Comparison of ENCODE assay signal across 17 cellular contexts in the genomic region with DNA sequence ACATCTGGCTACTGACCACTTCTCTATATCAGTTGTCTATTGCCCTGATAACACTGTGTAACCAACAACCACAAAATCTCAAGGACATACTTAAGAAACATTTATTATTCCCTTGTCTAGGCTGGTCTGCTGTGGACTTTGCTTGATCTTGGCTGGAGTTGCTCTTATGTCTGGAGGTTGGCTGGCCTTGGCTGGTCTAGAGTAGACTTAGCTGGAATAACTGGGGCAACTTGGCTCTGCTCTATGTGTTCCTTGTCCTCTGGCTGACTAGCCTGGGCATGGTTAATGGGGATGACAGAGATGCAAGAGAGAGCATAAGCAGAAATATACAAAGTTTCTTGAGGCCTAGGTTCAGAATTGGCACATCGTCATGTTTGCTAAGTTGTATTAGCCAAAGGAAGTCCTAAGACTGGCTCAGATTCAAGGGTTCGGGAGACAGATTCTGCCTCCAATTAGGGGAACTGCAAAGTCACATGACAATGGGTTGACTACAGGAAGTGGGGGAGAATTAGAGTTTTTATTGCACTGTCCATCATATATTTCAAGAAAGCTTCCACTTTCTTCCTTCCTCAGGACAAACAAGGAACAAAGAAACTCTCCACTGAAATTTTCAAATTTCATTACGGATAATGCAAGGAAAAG.
DNase-seq lines count a peak whose midpoint lies in the region; ATAC-seq, FAIRE-seq and TF ChIP-seq lines count a peak whose summit lies in the region.
"Had no signal": no experiment of that assay in that cellular context is flagged by ENCODE, and none has a peak within 500 bp of the region (broad histone marks: within the 10 kb centered on the region; RNA-seq: fewer than 3 reads in every experiment).

No MANE protein-coding gene starts in this region.

- CTCF ChIA-PET in Panc1 (lab: Charles Lee): no interaction called here

- H3K4me3 Mint-ChIP-seq in T-helper 1 cell treated with Interleukin-12 subunit alpha and Interleukin-12 subunit beta and Interleukin-4 antibody, amounts not matched to agents 30 μg/mL and 1 μg/mL, for 36 hours: peak overlapping the region; percentile 12
- H3K4me3 Mint-ChIP-seq in osteocyte (ENCODE audit: unreplicated experiment): no peak overlapping the region
- H3K4me3 Mint-ChIP-seq: activated CD4-positive, alpha-beta memory T cell treated with anti-CD3 and anti-CD28 coated beads for 36 hours had no signal

- H3K27ac Mint-ChIP-seq in T-helper 1 cell treated with Interleukin-12 subunit alpha and Interleukin-12 subunit beta and Interleukin-4 antibody, amounts not matched to agents 30 μg/mL and 1 μg/mL, for 36 hours: no peak overlapping the region
- H3K27ac Mint-ChIP-seq in osteocyte (ENCODE audit: unreplicated experiment): no peak overlapping the region
- H3K27ac Mint-ChIP-seq: activated CD4-positive, alpha-beta memory T cell treated with anti-CD3 and anti-CD28 coated beads for 36 hours; activated T-helper 2 cell treated with anti-CD3 and anti-CD28 coated beads, Interferon-gamma antibody, Interleukin-2, Interleukin-4, amounts not matched to agents 10 μg/mL and 5 μg/mL and 100 μg/mL, durations not matched to agents 14 hours and 24 hours and 36 hours had no signal

- no peaks in the 10 kb centered on the region for H3K27me3 Mint-ChIP-seq in T-helper 1 cell treated with Interleukin-12 subunit alpha and Interleukin-12 subunit beta and Interleukin-4 antibody, amounts not matched to agents 30 μg/mL and 1 μg/mL, for 36 hours (ENCODE audit: low read depth)
- no peaks in the 10 kb centered on the region for H3K27me3 Mint-ChIP-seq in osteocyte (ENCODE audit: unreplicated experiment)
- H3K27me3 Mint-ChIP-seq: activated CD4-positive, alpha-beta memory T cell treated with anti-CD3 and anti-CD28 coated beads for 36 hours had no signal

- in situ Hi-C loops in Panc1 (cut with HindIII; ENCODE audit: low pct_unique_long_range_greater_than_20kb, low sequenced_read_pairs): no loop called here

- no peaks in the 10 kb centered on the region for H3K9me3 ChIP-seq in Panc1 (ENCODE audit: control insufficient read depth, insufficient read depth, low read depth, low read length)
- no peaks in the 10 kb centered on the region for H3K9me3 ChIP-seq in small intestine (ENCODE audit: control insufficient read depth, low read depth)
- H3K9me3 ChIP-seq: A549, Peyer's patch had no signal

- intact Hi-C loops in Panc1 (cut with micrococcal nuclease; ENCODE audit: unreplicated experiment): no loop called here
- intact Hi-C loops in left ventricle myocardium superior (cut with micrococcal nuclease): loop anchor here (5.0 to 10.0 kb wide), 2 partner anchors 248 to 431 kb away; no protein-coding TSS in a partner anchor

- H3K36me3 ChIP-seq in Panc1 (ENCODE audit: control insufficient read depth, insufficient read depth, low read length) (no peaks in the 10 kb centered on the region), small intestine (ENCODE audit: control insufficient read depth in 2 of 2, insufficient read depth in 2 of 2, low read length in 2 of 2) (no peaks in the 10 kb centered on the region)
- H3K36me3 ChIP-seq: Peyer's patch had no signal

- TF ChIP-seq CTCF in Panc1 (IDR thresholded peaks at IDR 0.05) (no peak), osteocyte (IDR thresholded peaks at IDR 0.05) (no peak)

- H3K4me3 ChIP-seq in Panc1 (ENCODE audit: low read depth in 2 of 2, low read length in 2 of 2): no peak overlapping the region
- H3K4me3 ChIP-seq in small intestine (ENCODE audit: low read depth in 1 of 2, low read length in 2 of 2): no peak overlapping the region
- H3K4me3 ChIP-seq: A549, Peyer's patch, skin epidermis had no signal

- H3K9me3 Mint-ChIP-seq in T-helper 1 cell treated with Interleukin-12 subunit alpha and Interleukin-12 subunit beta and Interleukin-4 antibody, amounts not matched to agents 30 μg/mL and 1 μg/mL, for 36 hours: peaks cover 11% of the 10 kb centered on the region
- H3K9me3 Mint-ChIP-seq in osteocyte (ENCODE audit: unreplicated experiment): no peaks in the 10 kb centered on the region
- H3K9me3 Mint-ChIP-seq: activated CD4-positive, alpha-beta memory T cell treated with anti-CD3 and anti-CD28 coated beads for 36 hours had no signal

- H3K27me3 ChIP-seq in Panc1 (ENCODE audit: control insufficient read depth, insufficient read depth, low read length): no peaks in the 10 kb centered on the region
- no peaks in the 10 kb centered on the region for H3K27me3 ChIP-seq in small intestine (ENCODE audit: control insufficient read depth in 2 of 2, insufficient read depth in 2 of 2, low read length in 2 of 2)
- H3K27me3 ChIP-seq: Peyer's patch had no signal

- no peak for ATAC-seq in Panc1
- ATAC-seq in left ventricle myocardium superior: peak; percentile 47
- ATAC-seq in HG03159 (IDR thresholded peaks at IDR 0.05; ENCODE audit: unreplicated experiment): no peak
- ATAC-seq: A549 had no signal

- FAIRE-seq in small intestine (lab: Jason Lieb, UNC): no peak
- FAIRE-seq: A549, bronchial epithelial cell, keratinocyte had no signal

- H3K36me3 Mint-ChIP-seq in T-helper 1 cell treated with Interleukin-12 subunit alpha and Interleukin-12 subunit beta and Interleukin-4 antibody, amounts not matched to agents 30 μg/mL and 1 μg/mL, for 36 hours (ENCODE audit: low read depth): peaks cover 9% of the 10 kb centered on the region
- no peaks in the 10 kb centered on the region for H3K36me3 Mint-ChIP-seq in osteocyte (ENCODE audit: unreplicated experiment)
- H3K36me3 Mint-ChIP-seq: activated CD4-positive, alpha-beta memory T cell treated with anti-CD3 and anti-CD28 coated beads for 36 hours had no signal

- peaks cover 37% of the 10 kb centered on the region for H3K4me1 Mint-ChIP-seq in T-helper 1 cell treated with Interleukin-12 subunit alpha and Interleukin-12 subunit beta and Interleukin-4 antibody, amounts not matched to agents 30 μg/mL and 1 μg/mL, for 36 hours (ENCODE audit: low read depth)
- H3K4me1 Mint-ChIP-seq in osteocyte (ENCODE audit: unreplicated experiment): peaks cover 12% of the 10 kb centered on the region

- H3K4me1 ChIP-seq in Panc1 (ENCODE audit: control insufficient read depth, insufficient read depth, low read length) (peaks cover 12% of the 10 kb centered on the region), small intestine (ENCODE audit: control insufficient read depth in 2 of 2, insufficient read depth in 1 of 2, low read depth in 1 of 2, low read length in 1 of 2) (no peaks in the 10 kb centered on the region)
- H3K4me1 ChIP-seq: Peyer's patch had no signal

- 65 to 86% (median 72%) methylated on average over 3 of the region's 3 CpGs for WGBS in small intestine, 3 donors

- POLR2A ChIA-PET in Panc1 (lab: Charles Lee): no interaction called here

- H3K27ac ChIP-seq in Panc1 (ENCODE audit: low read length): peak overlapping the region; percentile 51; the same call in 1 of the 2 replicates
- peak overlapping the region in 1 of 2 donors; percentile 6 for H3K27ac ChIP-seq in small intestine (ENCODE audit: low read depth in 1 of 2, low read length in 1 of 2)
- H3K27ac ChIP-seq: A549, Peyer's patch had no signal

- no peak for DNase-seq in T-helper 1 cell
- DNase-seq in Panc1 (ENCODE audit: low read depth, low spot score): no peak
- DNase-seq in left ventricle myocardium superior: no peak
- peak; percentile 20 for DNase-seq in small intestine
- DNase-seq in osteocyte (ENCODE audit: extremely low spot score, unreplicated experiment): no peak
- no peak for DNase-seq in NCI-H2227 treated with DMSO at 0.1 percent for 48 hours (lab: John Stamatoyannopoulos, UW)
- DNase-seq: activated CD4-positive, alpha-beta memory T cell treated with anti-CD3 and anti-CD28 coated beads for 36 hours; NCI-H510A; Peyer's patch; T-helper 9 cell had no signal

- BruUV-seq in Panc1 (replicated peaks; lab: Mats Ljungman, UMichigan): no TSS peak
